ENCODE assay signal across 10 cellular contexts in the genomic region with DNA sequence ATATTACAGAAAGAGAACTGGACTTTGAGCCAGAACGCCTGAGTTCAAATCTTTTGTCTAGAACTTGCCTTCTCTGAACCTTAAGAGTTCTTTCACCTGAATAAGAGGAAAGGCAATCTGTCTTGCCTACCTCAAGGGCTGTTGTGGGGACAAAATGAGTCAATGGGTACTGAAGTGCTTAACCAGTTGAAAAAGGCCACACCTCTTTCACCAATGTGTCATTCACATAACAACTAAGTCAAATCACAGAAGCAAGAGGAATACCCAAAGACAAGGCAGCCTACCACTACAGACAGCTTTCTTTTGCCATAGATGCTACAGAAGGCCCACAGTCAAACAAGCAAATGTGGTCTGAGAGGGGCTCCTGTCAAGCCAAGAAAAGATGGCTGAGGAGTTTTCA. TPM values are rescaled to one million over a fixed set of nuclear protein-coding genes. Genes with fewer than 3 reads are reported as not detected.
DNase-seq lines count a peak whose midpoint lies in the region; ATAC-seq and TF ChIP-seq lines count a peak whose summit lies in the region.
"Had no signal": no experiment of that assay in that cellular context is flagged by ENCODE, and none has a peak within 500 bp of the region (broad histone marks: within the 10 kb centered on the region; RNA-seq: fewer than 3 reads in every experiment).

No MANE protein-coding gene starts in this region.

- H3K4me3 ChIP-seq in fibroblast of mammary gland (ENCODE audit: control insufficient read depth, low read depth, low read length): no peak overlapping the region

- H3K4me3 Mint-ChIP-seq in CD4-positive, alpha-beta T cell: no peak overlapping the region

- CTCF ChIA-PET in CD4-positive, alpha-beta T cell (lab: Charles Lee): no interaction called here

- no peak for TF ChIP-seq CTCF in CD4-positive, alpha-beta T cell (IDR thresholded peaks at IDR 0.05)
- TF ChIP-seq CTCF in fibroblast of mammary gland (conservative IDR thresholded peaks at IDR 0.05; ENCODE audit: control insufficient read depth, insufficient read depth, low read depth, low read length): no peak

- POLR2A ChIA-PET in CD4-positive, alpha-beta T cell (lab: Charles Lee): no interaction called here

- intact Hi-C loops in CD4-positive, alpha-beta T cell (cut with DNase I, micrococcal nuclease): no loop called here

- no peaks in the 10 kb centered on the region for H3K27me3 ChIP-seq in CD4-positive, alpha-beta T cell (ENCODE audit: control insufficient read depth, insufficient read depth, low read length)

- H3K27ac Mint-ChIP-seq in CD4-positive, alpha-beta T cell: peak overlapping the region; percentile 75

- peaks cover 71% of the 10 kb centered on the region for H3K36me3 Mint-ChIP-seq in CD4-positive, alpha-beta T cell (ENCODE audit: low read depth)

- H3K27me3 Mint-ChIP-seq in CD4-positive, alpha-beta T cell: no peaks in the 10 kb centered on the region

- no peaks in the 10 kb centered on the region for H3K9me3 ChIP-seq in CD4-positive, alpha-beta T cell (ENCODE audit: control insufficient read depth, low read length)

- peak; percentile 33 for ATAC-seq in CD4-positive, alpha-beta T cell (ENCODE audit: poor library complexity)
- ATAC-seq in GM18868 (IDR thresholded peaks at IDR 0.05; ENCODE audit: unreplicated experiment): peak; percentile 68
- ATAC-seq in GM18502 (IDR thresholded peaks at IDR 0.05; ENCODE audit: poor library complexity, unreplicated experiment): no peak
- ATAC-seq: Panc1 had no signal

- H3K4me1 Mint-ChIP-seq in CD4-positive, alpha-beta T cell (ENCODE audit: low read depth): peaks cover 40% of the 10 kb centered on the region

- no peak for DNase-seq in CD4-positive, alpha-beta T cell
- DNase-seq in HT1080 (ENCODE audit: low read depth) (peak; percentile 47), fibroblast of mammary gland (ENCODE audit: low read depth) (peak; percentile 9), HK-2 (ENCODE audit: unreplicated experiment) (no peak), T1000 (lab: John Stamatoyannopoulos, UW) (no peak), AG08396 (ENCODE audit: low spot score) (no peak)
- DNase-seq: posterior cingulate gyrus had no signal

- H3K27ac ChIP-seq in CD4-positive, alpha-beta T cell (ENCODE audit: low read depth, low read length): no peak overlapping the region

- H3K9me3 Mint-ChIP-seq in CD4-positive, alpha-beta T cell: no peaks in the 10 kb centered on the region

RNA-seq across cellular contexts. Expression of a gene that starts 39.7 kb away (rescaled TPM):
- total RNA-seq in CD4-positive, alpha-beta T cell: 100 to 1,000 TPM; 163 to 170 TPM
- 42.1 and 42.7 TPM in 2 replicates for total RNA-seq in HT1080 (2014; rRNA removed; shearing (Covaris generic))
- polyA plus RNA-seq in HT1080 (2015; cell fraction: cytosol; rRNA removed): 21.2 and 23.8 TPM in 2 replicates
- 262 and 275 TPM in 2 replicates for polyA plus RNA-seq in HT1080 (2015; cell fraction: nucleus; rRNA removed)

RNA-seq across cellular contexts. Expression of a gene that starts 42.7 kb away (rescaled TPM):
- 10 to 100 TPM; 57.5 to 59.5 TPM for total RNA-seq in CD4-positive, alpha-beta T cell
- total RNA-seq in HT1080 (2014; rRNA removed; shearing (Covaris generic)): 38.9 and 40.6 TPM in 2 replicates
- polyA plus RNA-seq in HT1080 (2015; cell fraction: cytosol; rRNA removed): 21.9 and 31.9 TPM in 2 replicates
- 17.6 and 18.7 TPM in 2 replicates for polyA plus RNA-seq in HT1080 (2015; cell fraction: nucleus; rRNA removed)

Comparison
In these comparisons a context has a peak if more than half of its experiments do, and no peak if none do; other contexts are left out.
1. DNase-seq: peak in HT1080 (single experiment) and fibroblast of mammary gland (single experiment); none in CD4-positive, alpha-beta T cell (0 of 10), HK-2 (single experiment), T1000 (single experiment) and AG08396 (single experiment).